In genomic region chr6:142846883-142847287, GRCh38 we compare ENCODE assay signal across 8 cellular contexts.
DNase-seq lines count a peak whose midpoint lies in the region; ATAC-seq and TF ChIP-seq lines count a peak whose summit lies in the region.

No MANE protein-coding gene starts in this region.

- no peaks in the 10 kb centered on the region for H3K27me3 ChIP-seq in CD4-positive, alpha-beta memory T cell (ENCODE audit: insufficient read depth, low read length)
- no peaks in the 10 kb centered on the region for H3K27me3 ChIP-seq in effector memory CD4-positive, alpha-beta T cell (replicated peaks; ENCODE audit: control insufficient read depth, insufficient read depth, low read length, poor library complexity, severe bottlenecking)
- H3K27me3 ChIP-seq in neural progenitor cell = no peaks in the 10 kb centered on the region

- peaks cover 69 to 100% (median 88%) of the 10 kb centered on the region in 4 donors for H3K4me1 Mint-ChIP-seq in CD4-positive, alpha-beta memory T cell
- peaks cover 56% of the 10 kb centered on the region for H3K4me1 Mint-ChIP-seq in neural progenitor cell

- TF ChIP-seq CTCF in neural progenitor cell (IDR thresholded peaks at IDR 0.05) = no peak
- no peak for TF ChIP-seq CTCF in GM13977 (IDR thresholded peaks at IDR 0.05; ENCODE audit: extremely low read depth, insufficient read depth, missing control alignments)

- H3K4me1 ChIP-seq in CD4-positive, alpha-beta memory T cell (ENCODE audit: insufficient read depth, low read length) = peaks cover 98% of the 10 kb centered on the region
- peaks cover 69% of the 10 kb centered on the region for H3K4me1 ChIP-seq in effector memory CD4-positive, alpha-beta T cell (ENCODE audit: control insufficient read depth, insufficient read depth, low read length, poor library complexity, severe bottlenecking)
- H3K4me1 ChIP-seq in neural progenitor cell = peaks cover 29% of the 10 kb centered on the region

- H3K4me3 ChIP-seq in CD4-positive, alpha-beta memory T cell (ENCODE audit: low read length in 2 of 2) = peak overlapping the region in 1 of 2 donors; percentile 55
- H3K4me3 ChIP-seq in effector memory CD4-positive, alpha-beta T cell (ENCODE audit: insufficient read depth, low read depth, low read length, poor library complexity, severe bottlenecking) = no peak overlapping the region
- H3K4me3 ChIP-seq in neural progenitor cell = no peak overlapping the region

- no peaks in the 10 kb centered on the region for H3K9me3 Mint-ChIP-seq in CD4-positive, alpha-beta memory T cell
- no peaks in the 10 kb centered on the region for H3K9me3 Mint-ChIP-seq in neural progenitor cell

- H3F3A ChIP-seq in neural progenitor cell (ENCODE audit: low read depth) = peaks cover 23% of the 10 kb centered on the region

- no peaks in the 10 kb centered on the region for H3K9me3 ChIP-seq in CD4-positive, alpha-beta memory T cell (ENCODE audit: control insufficient read depth in 1 of 2, low read length in 2 of 2)
- H3K9me3 ChIP-seq in effector memory CD4-positive, alpha-beta T cell (ENCODE audit: control insufficient read depth, low read length) = no peaks in the 10 kb centered on the region
- H3K9me3 ChIP-seq in neural progenitor cell (ENCODE audit: low read depth) = no peaks in the 10 kb centered on the region

- no peaks in the 10 kb centered on the region for H3K36me3 ChIP-seq in CD4-positive, alpha-beta memory T cell (ENCODE audit: insufficient read depth, low read length)
- H3K36me3 ChIP-seq in effector memory CD4-positive, alpha-beta T cell (ENCODE audit: control insufficient read depth, insufficient read depth, low read length) = no peaks in the 10 kb centered on the region
- H3K36me3 ChIP-seq in neural progenitor cell = no peaks in the 10 kb centered on the region

- peak overlapping the region; percentile 89 to 99 (median 96) for H3K27ac Mint-ChIP-seq in CD4-positive, alpha-beta memory T cell
- no peak overlapping the region for H3K27ac Mint-ChIP-seq in neural progenitor cell

- in situ Hi-C loops in GM13977 (cut with MboI; ENCODE audit: low pct_unique_long_range_greater_than_20kb, low sequenced_read_pairs, unreplicated experiment) = no loop called here

- POLR2A ChIA-PET in CD4-positive, alpha-beta memory T cell (lab: Charles Lee; ENCODE audit: partially characterized antibody) = interaction anchor here (0.9 to 15.4 kb wide), 12 partner anchors 8 to 99 kb away, joined by 3 to 409 read pairs (median 8); partner anchors contain the start of gene HIVEP2

- no peaks in the 10 kb centered on the region for H3K79me2 ChIP-seq in neural progenitor cell (ENCODE audit: low read depth)

- H2AFZ ChIP-seq in neural progenitor cell (replicated peaks) = no peak overlapping the region

- peaks cover 3% of the 10 kb centered on the region for H4K20me1 ChIP-seq in neural progenitor cell (ENCODE audit: low read depth)

- no peak for ATAC-seq in GM18909 (IDR thresholded peaks at IDR 0.05; ENCODE audit: poor library complexity, unreplicated experiment)

- no peak for DNase-seq in CD4-positive, alpha-beta memory T cell
- DNase-seq in NCI-H82 treated with DMSO at 0.1 percent for 48 hours (lab: John Stamatoyannopoulos, UW; ENCODE audit: unreplicated experiment) = peak; percentile 64
- DNase-seq in effector memory CD4-positive, alpha-beta T cell = no peak
- no peak for DNase-seq in neural progenitor cell (ENCODE audit: low spot score)
- no peak for DNase-seq in GM13977 (ENCODE audit: low spot score)
- DNase-seq in posterior cingulate gyrus = no peak
- DNase-seq in NCI-H146 treated with DMSO at 0.1 percent for 48 hours (lab: John Stamatoyannopoulos, UW; ENCODE audit: unreplicated experiment) = no peak

- CTCF ChIA-PET in CD4-positive, alpha-beta memory T cell (lab: Charles Lee; ENCODE audit: partially characterized antibody) = interaction anchor here (1.0 to 1.7 kb wide), 2 partner anchors 10 to 46 kb away, joined by 3 to 4 read pairs; no protein-coding TSS in a partner anchor

- no peak overlapping the region for H3K4me2 ChIP-seq in neural progenitor cell

- H3K36me3 Mint-ChIP-seq in CD4-positive, alpha-beta memory T cell = peaks cover 0 to 9% of the 10 kb centered on the region in 2 donors
- no peaks in the 10 kb centered on the region for H3K36me3 Mint-ChIP-seq in neural progenitor cell

- peak overlapping the region; percentile 83 for H3K27ac ChIP-seq in CD4-positive, alpha-beta memory T cell (ENCODE audit: low read depth, low read length)
- peak overlapping the region; percentile 95 for H3K27ac ChIP-seq in effector memory CD4-positive, alpha-beta T cell (ENCODE audit: insufficient read depth, low read length, poor library complexity, severe bottlenecking)
- H3K27ac ChIP-seq in neural progenitor cell = no peak overlapping the region

- H3K4me3 Mint-ChIP-seq in CD4-positive, alpha-beta memory T cell = peak overlapping the region; percentile 78 to 95 (median 87)
- H3K4me3 Mint-ChIP-seq in neural progenitor cell = peak overlapping the region; percentile 80

- no peak overlapping the region for H3K9ac ChIP-seq in neural progenitor cell

- no peaks in the 10 kb centered on the region for H3K27me3 Mint-ChIP-seq in CD4-positive, alpha-beta memory T cell
- H3K27me3 Mint-ChIP-seq in neural progenitor cell (ENCODE audit: insufficient read depth, low read depth) = no peaks in the 10 kb centered on the region

- intact Hi-C loops in CD4-positive, alpha-beta memory T cell (cut with micrococcal nuclease) = loop anchor here (5.0 kb wide), 1 partner anchor 100 kb away; no protein-coding TSS in a partner anchor
- intact Hi-C loops in posterior cingulate gyrus (cut with DNase I) = no loop called here
